Comparison of ENCODE assay signal across 11 cellular contexts in the genomic region with DNA sequence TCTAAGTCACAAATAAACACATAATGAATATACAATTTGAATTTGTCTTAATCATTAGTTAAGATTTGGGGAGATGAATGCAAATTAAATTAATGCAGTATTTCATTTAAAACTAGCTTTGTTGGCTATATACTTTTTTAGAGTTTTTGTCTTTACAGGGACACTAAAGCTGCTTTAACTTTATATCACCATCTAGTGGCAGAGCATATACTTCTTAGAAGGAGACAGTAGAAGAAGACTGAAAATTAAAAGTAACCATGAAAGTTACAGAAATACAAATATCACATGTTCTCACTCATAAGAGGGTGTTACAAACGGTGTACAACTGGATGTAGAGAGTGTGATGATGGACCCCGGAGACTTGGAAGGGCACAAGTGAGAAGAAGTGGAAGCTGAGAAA.
DNase-seq lines count a peak whose midpoint lies in the region; ATAC-seq and TF ChIP-seq lines count a peak whose summit lies in the region.
"Had no signal": no experiment of that assay in that cellular context is flagged by ENCODE, and none has a peak within 500 bp of the region (broad histone marks: within the 10 kb centered on the region; RNA-seq: fewer than 3 reads in every experiment).

No MANE protein-coding gene starts in this region.

- DNase-seq in AG09309 (ENCODE audit: low read depth) (no peak), NCI-H2081 treated with DMSO at 0.1 percent for 48 hours (lab: John Stamatoyannopoulos, UW) (peak; percentile 5), dorsolateral prefrontal cortex (no peak), cerebellar nuclear complex (lab: John Stamatoyannopoulos, UW) (no peak)
- DNase-seq in stimulated activated CD4-positive, alpha-beta T cell treated with anti-CD3 and anti-CD28 coated beads, Interleukin-12 subunit alpha, Interleukin-12 subunit beta, amount 100 ng/mL, for 4 hours = no peak
- DNase-seq in effector memory CD8-positive, alpha-beta T cell = no peak
- DNase-seq: erythroblast, ovary had no signal

- H3K4me3 ChIP-seq in AG09309 (ENCODE audit: control insufficient read depth, low read depth, low read length) (no peak overlapping the region), dorsolateral prefrontal cortex (no peak overlapping the region)
- H3K4me3 ChIP-seq: ovary had no signal

- no peaks in the 10 kb centered on the region for H3K27me3 Mint-ChIP-seq in effector memory CD8-positive, alpha-beta T cell

- intact Hi-C loops in dorsolateral prefrontal cortex (cut with DNase I) = no loop called here

- no peak overlapping the region for H3K27ac ChIP-seq in dorsolateral prefrontal cortex
- H3K27ac ChIP-seq: ovary had no signal

- no peak overlapping the region for H3K4me3 Mint-ChIP-seq in effector memory CD8-positive, alpha-beta T cell

- H3K27ac Mint-ChIP-seq in effector memory CD8-positive, alpha-beta T cell = no peak overlapping the region

- H3K4me1 Mint-ChIP-seq in effector memory CD8-positive, alpha-beta T cell (ENCODE audit: low read depth in 2 of 2) = no peaks in the 10 kb centered on the region

- no peaks in the 10 kb centered on the region for H3K36me3 Mint-ChIP-seq in effector memory CD8-positive, alpha-beta T cell (ENCODE audit: insufficient read depth)

- TF ChIP-seq CTCF in AG09309 (IDR thresholded peaks at IDR 0.05; ENCODE audit: control insufficient read depth, insufficient read depth, low read depth, low read length, missing control alignments) (peak; percentile 33), dorsolateral prefrontal cortex (IDR thresholded peaks at IDR 0.05 in 54 of 56, conservative IDR thresholded peaks at IDR 0.05 in 2 of 56; ENCODE audit: low read depth in 1 of 56, partially characterized antibody in 56 of 56) (peak in 44 of 56 donors; percentile 11 to 56 (median 34))

- ATAC-seq in GM18870 (IDR thresholded peaks at IDR 0.05; ENCODE audit: unreplicated experiment) (peak; percentile 60), HG03135 (IDR thresholded peaks at IDR 0.05; ENCODE audit: unreplicated experiment) (no peak)
- no peak for ATAC-seq in effector memory CD8-positive, alpha-beta T cell (replicated peaks)
- ATAC-seq: activated CD4-positive, CD25-positive, alpha-beta regulatory T cell treated with anti-CD3 and anti-CD28 coated beads, Interleukin-2, amount 50 U/mL, for 24 hours had no signal

- H3K27me3 ChIP-seq in dorsolateral prefrontal cortex = no peaks in the 10 kb centered on the region
- H3K27me3 ChIP-seq: ovary had no signal

- H3K9me3 Mint-ChIP-seq in effector memory CD8-positive, alpha-beta T cell = peaks cover 5 to 6% of the 10 kb centered on the region in 2 donors
